15 cellular contexts compared by ENCODE assay signal in the genomic region with DNA sequence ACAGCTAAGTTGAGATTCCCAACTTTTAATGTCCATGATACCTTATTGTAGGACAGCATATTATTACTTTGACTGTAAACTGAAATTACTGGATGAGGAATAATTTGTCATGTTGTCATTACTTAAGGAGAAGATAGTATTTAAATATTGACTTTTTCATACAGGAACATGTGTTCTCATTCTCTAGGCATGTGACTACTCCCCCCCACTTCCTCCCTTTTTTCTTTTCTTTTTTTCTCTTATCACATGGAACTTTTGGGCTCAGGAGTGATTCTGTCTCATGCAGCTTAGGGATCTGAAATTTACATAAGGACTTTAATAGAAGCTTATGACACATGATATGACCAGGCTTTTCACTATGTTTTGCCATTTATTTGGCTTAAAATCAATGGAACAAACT.
DNase-seq lines count a peak whose midpoint lies in the region; ATAC-seq, FAIRE-seq and TF ChIP-seq lines count a peak whose summit lies in the region.
"Had no signal": no experiment of that assay in that cellular context is flagged by ENCODE, and none has a peak within 500 bp of the region (broad histone marks: within the 10 kb centered on the region; RNA-seq: fewer than 3 reads in every experiment).

No MANE protein-coding gene starts in this region.

- no peaks in the 10 kb centered on the region for H4K20me1 ChIP-seq in IMR-90 (ENCODE audit: insufficient read depth, low read length)

- H3K18ac ChIP-seq in IMR-90 (ENCODE audit: low read depth, low read length), result no peak overlapping the region

- TF ChIP-seq POLR2A in A549 (IDR thresholded peaks at IDR 0.05; ENCODE audit: low read length), result no peak
- TF ChIP-seq POLR2A in IMR-90 (IDR thresholded peaks at IDR 0.05; ENCODE audit: low read depth, low read length), result no peak

- no peaks in the 10 kb centered on the region for H3K36me3 ChIP-seq in IMR-90 (ENCODE audit: control insufficient read depth, insufficient read depth, low read length)

- H3K4me1 Mint-ChIP-seq in chondrocyte (ENCODE audit: low read depth) (peaks cover 20% of the 10 kb centered on the region), osteocyte (ENCODE audit: unreplicated experiment) (peaks cover 38% of the 10 kb centered on the region)
- H3K4me1 Mint-ChIP-seq: CD14-positive monocyte had no signal

- no peaks in the 10 kb centered on the region for H3K79me1 ChIP-seq in IMR-90 (ENCODE audit: low read depth in 1 of 2, low read length in 2 of 2)

- no peak overlapping the region for H3K9ac ChIP-seq in IMR-90 (ENCODE audit: low read depth, low read length)

- H3K4me2 ChIP-seq in A549, result peak overlapping the region; percentile 41; the same call in 2 of the 3 replicates
- H3K4me2 ChIP-seq in IMR-90 (ENCODE audit: low read depth, low read length), result no peak overlapping the region

- ATAC-seq in A549, result no peak
- ATAC-seq in IMR-90 (ENCODE audit: low read depth), result no peak
- no peak for ATAC-seq in HG02759 (IDR thresholded peaks at IDR 0.05; ENCODE audit: unreplicated experiment)
- ATAC-seq in activated naive CD4-positive, alpha-beta T cell treated with anti-CD3 and anti-CD28 coated beads, Interleukin-2, amount 50 U/mL, for 72 hours, result no peak

- no peak overlapping the region for H2AK9ac ChIP-seq in IMR-90 (replicated peaks; ENCODE audit: low read depth, low read length, poor library complexity)

- no peak overlapping the region for H2BK15ac ChIP-seq in IMR-90 (ENCODE audit: low read depth, low read length)

- intact Hi-C loops in IMR-90 (cut with micrococcal nuclease), result no loop called here

- H3K56ac ChIP-seq in IMR-90 (ENCODE audit: extremely low read depth, insufficient read depth, low read length), result no peak overlapping the region

- H3K27ac Mint-ChIP-seq in chondrocyte (ENCODE audit: unreplicated experiment) (peak overlapping the region; percentile 27), osteocyte (ENCODE audit: unreplicated experiment) (peak overlapping the region; percentile 34)
- H3K27ac Mint-ChIP-seq in activated naive CD4-positive, alpha-beta T cell treated with anti-CD3 and anti-CD28 coated beads, Interleukin-2, amount 50 U/mL, for 72 hours, result no peak overlapping the region
- H3K27ac Mint-ChIP-seq: CD14-positive monocyte had no signal

- H4K91ac ChIP-seq in IMR-90 (ENCODE audit: insufficient read depth, low read depth, low read length), result no peak overlapping the region

- no peak overlapping the region for H2BK20ac ChIP-seq in IMR-90 (ENCODE audit: low read depth, low read length)

- no peak for TF ChIP-seq EP300 in A549 (IDR thresholded peaks at IDR 0.05)

- TF ChIP-seq RAD21 in A549 (conservative IDR thresholded peaks at IDR 0.05 in 1 of 2, IDR thresholded peaks at IDR 0.05 in 1 of 2), result no peak
- no peak for TF ChIP-seq RAD21 in IMR-90 (IDR thresholded peaks at IDR 0.05; ENCODE audit: low read length)

- H3K4me3 Mint-ChIP-seq in chondrocyte (ENCODE audit: unreplicated experiment), result no peak overlapping the region
- H3K4me3 Mint-ChIP-seq in osteocyte (ENCODE audit: unreplicated experiment), result no peak overlapping the region
- H3K4me3 Mint-ChIP-seq: CD14-positive monocyte had no signal

- BruUV-seq in IMR-90 (replicated peaks; lab: Mats Ljungman, UMichigan), result no TSS peak

- no peak overlapping the region for H2AFZ ChIP-seq in IMR-90 (replicated peaks; ENCODE audit: low read length, poor library complexity)

- DNase-seq in A549 (ENCODE audit: low read depth in 1 of 2, low spot score in 1 of 2) (peak in 1 of 2 experiments; percentile 5), IMR-90 (peak; percentile 23), chondrocyte (ENCODE audit: low spot score) (no peak), osteocyte (ENCODE audit: extremely low spot score, unreplicated experiment) (no peak), NCI-H2107 treated with DMSO at 0.1 percent for 48 hours (lab: John Stamatoyannopoulos, UW; ENCODE audit: unreplicated experiment) (no peak)
- DNase-seq in activated naive CD4-positive, alpha-beta T cell treated with Interleukin-2 at 50 U/mL for 16 hours, result no peak
- no peak for DNase-seq in activated naive CD4-positive, alpha-beta T cell treated with anti-CD3 and anti-CD28 coated beads, Interleukin-2, amount 50 U/mL, for 72 hours (ENCODE audit: low spot score in 2 of 2)
- DNase-seq: COR-L47, MV-4-11, NCI-H1436, NCI-H524 treated with DMSO at 0.1 percent for 48 hours had no signal

- no peaks in the 10 kb centered on the region for H3K36me3 Mint-ChIP-seq in chondrocyte (ENCODE audit: low read depth)
- peaks cover 4% of the 10 kb centered on the region for H3K36me3 Mint-ChIP-seq in osteocyte (ENCODE audit: unreplicated experiment)
- H3K36me3 Mint-ChIP-seq in activated naive CD4-positive, alpha-beta T cell treated with anti-CD3 and anti-CD28 coated beads, Interleukin-2, amount 50 U/mL, for 72 hours, result no peaks in the 10 kb centered on the region
- H3K36me3 Mint-ChIP-seq: CD14-positive monocyte had no signal

- H2BK5ac ChIP-seq in IMR-90 (ENCODE audit: low read depth, low read length, poor library complexity, severe bottlenecking), result no peak overlapping the region

- TF ChIP-seq CTCF in A549 (IDR thresholded peaks at IDR 0.05), result no peak
- TF ChIP-seq CTCF in IMR-90 (conservative IDR thresholded peaks at IDR 0.05; ENCODE audit: low read depth, low read length), result no peak
- TF ChIP-seq CTCF in chondrocyte (IDR thresholded peaks at IDR 0.05), result no peak
- TF ChIP-seq CTCF in osteocyte (IDR thresholded peaks at IDR 0.05), result no peak

- H3K4me1 ChIP-seq in A549 (peaks cover 21% of the 10 kb centered on the region; the same call in 2 of the 3 replicates), IMR-90 (ENCODE audit: control insufficient read depth, insufficient read depth, low read length) (no peaks in the 10 kb centered on the region)

- H3K27me3 ChIP-seq in IMR-90 (ENCODE audit: control insufficient read depth, insufficient read depth, low read length), result no peaks in the 10 kb centered on the region

- no peaks in the 10 kb centered on the region for H3K9me3 Mint-ChIP-seq in chondrocyte (ENCODE audit: low read depth)
- H3K9me3 Mint-ChIP-seq in osteocyte (ENCODE audit: unreplicated experiment), result no peaks in the 10 kb centered on the region
- H3K9me3 Mint-ChIP-seq in activated naive CD4-positive, alpha-beta T cell treated with anti-CD3 and anti-CD28 coated beads, Interleukin-2, amount 50 U/mL, for 72 hours, result no peaks in the 10 kb centered on the region
- H3K9me3 Mint-ChIP-seq: CD14-positive monocyte had no signal

- in situ Hi-C loops in IMR-90 (cut with MboI; ENCODE audit: low sequenced_read_pairs), result no loop called here

- no peak overlapping the region for H2BK120ac ChIP-seq in IMR-90 (ENCODE audit: low read depth, low read length)

- H4K5ac ChIP-seq in IMR-90 (ENCODE audit: low read depth, low read length), result no peak overlapping the region

- H2AK5ac ChIP-seq in IMR-90 (ENCODE audit: low read depth, low read length), result no peak overlapping the region

- H3K27me3 Mint-ChIP-seq in chondrocyte (ENCODE audit: low read depth) (no peaks in the 10 kb centered on the region), osteocyte (ENCODE audit: unreplicated experiment) (no peaks in the 10 kb centered on the region)

- peak; percentile 67 for FAIRE-seq in A549 (lab: Jason Lieb, UNC)
- FAIRE-seq: GM12891, GM19239 had no signal

- POLR2A ChIA-PET in A549 (lab: Yijun Ruan, JAX), result no interaction called here
- POLR2A ChIA-PET in IMR-90 (lab: Charles Lee; ENCODE audit: unreplicated experiment), result no interaction called here

- H3K9me3 ChIP-seq in A549 (no peaks in the 10 kb centered on the region), IMR-90 (ENCODE audit: control insufficient read depth, insufficient read depth, low read length) (no peaks in the 10 kb centered on the region)

- H3K4ac ChIP-seq in IMR-90 (ENCODE audit: low read depth, low read length), result no peak overlapping the region

- dilution Hi-C loops in IMR-90 (cut with HindIII; ENCODE audit: low sequenced_read_pairs, unreplicated experiment), result no loop called here

- peak overlapping the region in 1 of 2 experiments; percentile 10; a peak in 1 of 6 replicates for H3K27ac ChIP-seq in A549
- no peak overlapping the region for H3K27ac ChIP-seq in IMR-90 (ENCODE audit: insufficient read depth, low read length)

- CTCF ChIA-PET in A549 (lab: Yijun Ruan, JAX), result no interaction called here
- CTCF ChIA-PET in IMR-90 (lab: Yijun Ruan, JAX), result interaction anchor here (0.6 kb wide), 1 partner anchor 163 kb away, joined by 3 read pairs; no protein-coding TSS in a partner anchor

- no peak overlapping the region for H4K8ac ChIP-seq in IMR-90 (ENCODE audit: low read depth in 2 of 2, low read length in 2 of 2)

- no peak overlapping the region for H3K14ac ChIP-seq in IMR-90 (replicated peaks; ENCODE audit: low read depth, low read length)

- H3K23ac ChIP-seq in IMR-90 (ENCODE audit: low read depth, low read length), result no peak overlapping the region

- no peaks in the 10 kb centered on the region for H3K9me1 ChIP-seq in IMR-90 (ENCODE audit: insufficient read depth, low read length)

- H3K4me3 ChIP-seq in A549 (no peak overlapping the region), IMR-90 (ENCODE audit: insufficient read depth, low read depth, low read length) (no peak overlapping the region)

TF ChIP-seq in A549, 52 proteins besides CTCF, POLR2A, EP300 and RAD21 (continues in another document):
- TF ChIP-seq JUN (IDR thresholded peaks at IDR 0.05) (no peak), BCL3 (IDR thresholded peaks at IDR 0.05) (no peak), RFX5 (IDR thresholded peaks at IDR 0.05) (no peak), EHF (CRISPR knock-in tag; IDR thresholded peaks at IDR 0.05) (no peak)

TF ChIP-seq in IMR-90, 13 proteins besides CTCF, POLR2A, EP300 and RAD21 (continues in another document):
- no peak for TF ChIP-seq RFX5 (IDR thresholded peaks at IDR 0.05; ENCODE audit: low read depth, low read length)
- TF ChIP-seq USF2 (IDR thresholded peaks at IDR 0.05; ENCODE audit: low read depth, low read length), result no peak; the same call in 1 of the 2 replicates
- no peak for TF ChIP-seq CHD1 (IDR thresholded peaks at IDR 0.05; ENCODE audit: low read depth, low read length)
- no peak for TF ChIP-seq BHLHE40 (IDR thresholded peaks at IDR 0.05; ENCODE audit: low read depth, low read length)
- TF ChIP-seq CEBPB (IDR thresholded peaks at IDR 0.05; ENCODE audit: low read depth, low read length), result no peak
- TF ChIP-seq MAZ (IDR thresholded peaks at IDR 0.05; ENCODE audit: borderline replicate concordance, low read depth, low read length), result no peak

Comparison
In these comparisons a context has a peak if more than half of its experiments do, and no peak if none do; other contexts are left out.
1. H3K27ac Mint-ChIP-seq: peak in chondrocyte (single experiment) and osteocyte (single experiment); none in activated naive CD4-positive, alpha-beta T cell treated with anti-CD3 and anti-CD28 coated beads, Interleukin-2, amount 50 U/mL, for 72 hours (0 of 2).